Comparison of ENCODE assay signal across 8 cellular contexts in the genomic region with DNA sequence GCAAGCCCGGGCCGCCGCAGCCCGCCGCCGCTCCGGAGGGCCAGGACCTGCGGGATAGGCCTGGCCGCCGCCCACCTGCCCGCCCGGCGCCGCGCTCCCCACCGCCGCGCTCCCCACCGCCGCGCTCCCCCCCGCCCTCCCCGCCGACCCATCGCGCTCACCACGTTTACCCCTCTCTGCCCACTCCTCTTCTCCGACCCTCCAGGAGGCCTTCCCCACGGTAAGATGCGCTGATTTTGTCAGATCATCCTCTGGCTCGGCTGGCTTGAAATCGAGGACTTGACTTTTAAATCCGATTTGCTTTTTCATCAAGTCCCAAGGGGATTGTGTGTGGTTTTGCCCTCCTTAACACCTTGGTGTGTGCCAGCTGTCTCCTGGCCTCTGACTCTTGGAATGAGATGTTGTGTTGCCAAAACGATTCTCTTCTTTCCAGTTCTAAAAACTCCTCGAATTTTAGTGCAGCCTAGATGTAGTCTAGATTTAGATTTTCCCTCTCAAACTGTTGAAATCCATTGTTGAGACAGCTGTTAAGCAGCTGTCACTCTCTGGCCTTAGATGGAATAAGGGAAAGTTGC. TPM values are rescaled to one million over a fixed set of nuclear protein-coding genes. Genes with fewer than 3 reads are reported as not detected.
DNase-seq lines count a peak whose midpoint lies in the region; ATAC-seq and TF ChIP-seq lines count a peak whose summit lies in the region.

No MANE protein-coding gene starts in this region.

- no peaks in the 10 kb centered on the region for H3K27me3 Mint-ChIP-seq in activated T-helper 17 cell treated with anti-CD3 and anti-CD28 coated beads, Interleukin-2, amount 50 U/mL, for 72 hours
- no peaks in the 10 kb centered on the region for H3K27me3 Mint-ChIP-seq in stimulated activated memory B cell treated with anti-CD40 and anti-IgM and Interleukin-4, amounts not matched to agents 10 μg/mL and 1 μg/mL and 100 μg/mL, for 72 hours

- peak overlapping the region; percentile 89 for H3K4me3 Mint-ChIP-seq in activated T-helper 17 cell treated with anti-CD3 and anti-CD28 coated beads, Interleukin-2, amount 50 U/mL, for 72 hours
- peak overlapping the region; percentile 100 for H3K4me3 Mint-ChIP-seq in stimulated activated memory B cell treated with anti-CD40 and anti-IgM and Interleukin-4, amounts not matched to agents 10 μg/mL and 1 μg/mL and 100 μg/mL, for 72 hours

- TF ChIP-seq RAD21 in HCT116 (IDR thresholded peaks at IDR 0.05; ENCODE audit: low read depth): no peak

- DNase-seq in AG20443 (ENCODE audit: low spot score) (peak; percentile 10), HCT116 (ENCODE audit: low read depth, low spot score) (no peak), superior temporal gyrus (ENCODE audit: extremely low spot score) (no peak), T-helper 9 cell (no peak)

- H3K9me3 Mint-ChIP-seq in activated T-helper 17 cell treated with anti-CD3 and anti-CD28 coated beads, Interleukin-2, amount 50 U/mL, for 72 hours: no peaks in the 10 kb centered on the region
- H3K9me3 Mint-ChIP-seq in stimulated activated memory B cell treated with anti-CD40 and anti-IgM and Interleukin-4, amounts not matched to agents 10 μg/mL and 1 μg/mL and 100 μg/mL, for 72 hours: no peaks in the 10 kb centered on the region

- BruUV-seq in HCT116 (replicated peaks; lab: Mats Ljungman, UMichigan): no TSS peak

- peaks cover 25% of the 10 kb centered on the region for H3K4me1 Mint-ChIP-seq in activated T-helper 17 cell treated with anti-CD3 and anti-CD28 coated beads, Interleukin-2, amount 50 U/mL, for 72 hours
- H3K4me1 Mint-ChIP-seq in stimulated activated memory B cell treated with anti-CD40 and anti-IgM and Interleukin-4, amounts not matched to agents 10 μg/mL and 1 μg/mL and 100 μg/mL, for 72 hours: peaks cover 29% of the 10 kb centered on the region

- ATAC-seq in HCT116: no peak
- ATAC-seq in activated T-helper 17 cell treated with anti-CD3 and anti-CD28 coated beads, Interleukin-2, amount 50 U/mL, for 72 hours (replicated peaks): no peak
- peak; percentile 44 for ATAC-seq in stimulated activated memory B cell treated with anti-CD40 and anti-IgM and Interleukin-4, amounts not matched to agents 10 μg/mL and 1 μg/mL and 100 μg/mL, for 72 hours
- no peak for ATAC-seq in HG02970 (IDR thresholded peaks at IDR 0.05; ENCODE audit: low FRiP score, unreplicated experiment)

- no peaks in the 10 kb centered on the region for H3K9me2 ChIP-seq in HCT116 (ENCODE audit: insufficient read depth)

- peak overlapping the region; percentile 90 to 98 for H3K4me3 ChIP-seq in HCT116 (replicated peaks in 1 of 2; ENCODE audit: low read depth in 1 of 2, low read length in 2 of 2)
- H3K4me3 ChIP-seq in iPS-15b (ENCODE audit: low read depth, low read length): peak overlapping the region; percentile 98

- CTCF ChIA-PET in HCT116 (lab: Charles Lee): no interaction called here

- H3K79me2 ChIP-seq in HCT116 (ENCODE audit: insufficient read depth, low read length): peaks cover 78% of the 10 kb centered on the region

- H3K27me3 ChIP-seq in HCT116 (ENCODE audit: insufficient read depth, low read length) (no peaks in the 10 kb centered on the region), iPS-15b (ENCODE audit: control insufficient read depth, insufficient read depth, low read length) (no peaks in the 10 kb centered on the region)

- H3K4me1 ChIP-seq in HCT116 (ENCODE audit: control insufficient read depth in 1 of 2, insufficient read depth in 2 of 2, low read length in 2 of 2): peaks cover 2 to 15% of the 10 kb centered on the region in 2 experiments; a peak in 3 of 4 replicates
- peaks cover 4% of the 10 kb centered on the region for H3K4me1 ChIP-seq in iPS-15b (ENCODE audit: control insufficient read depth, insufficient read depth, low read length)

- peak overlapping the region; percentile 89 for H3K27ac Mint-ChIP-seq in activated T-helper 17 cell treated with anti-CD3 and anti-CD28 coated beads, Interleukin-2, amount 50 U/mL, for 72 hours
- peak overlapping the region; percentile 98 for H3K27ac Mint-ChIP-seq in stimulated activated memory B cell treated with anti-CD40 and anti-IgM and Interleukin-4, amounts not matched to agents 10 μg/mL and 1 μg/mL and 100 μg/mL, for 72 hours

- H3K9ac ChIP-seq in HCT116 (ENCODE audit: low read length) (peak overlapping the region; percentile 91), iPS-15b (ENCODE audit: low read depth, low read length) (peak overlapping the region; percentile 79)

- POLR2A ChIA-PET in HCT116 (lab: Charles Lee): no interaction called here

- no peaks in the 10 kb centered on the region for H3K9me3 ChIP-seq in HCT116 (ENCODE audit: control insufficient read depth in 1 of 2, insufficient read depth in 1 of 2, low read depth in 1 of 2, low read length in 2 of 2)
- H3K9me3 ChIP-seq in iPS-15b (ENCODE audit: control insufficient read depth, insufficient read depth, low read length): no peaks in the 10 kb centered on the region

- H2AFZ ChIP-seq in HCT116 (ENCODE audit: low read depth, low read length, poor library complexity, severe bottlenecking): no peak overlapping the region

- H3K36me3 Mint-ChIP-seq in activated T-helper 17 cell treated with anti-CD3 and anti-CD28 coated beads, Interleukin-2, amount 50 U/mL, for 72 hours (ENCODE audit: low read depth): peaks cover 96% of the 10 kb centered on the region
- peaks cover 21% of the 10 kb centered on the region for H3K36me3 Mint-ChIP-seq in stimulated activated memory B cell treated with anti-CD40 and anti-IgM and Interleukin-4, amounts not matched to agents 10 μg/mL and 1 μg/mL and 100 μg/mL, for 72 hours

- peak overlapping the region; percentile 49 for H3K27ac ChIP-seq in HCT116 (ENCODE audit: low read depth, low read length)

- no peak for TF ChIP-seq CTCF in HCT116 (IDR thresholded peaks at IDR 0.05 in 2 of 3, conservative IDR thresholded peaks at IDR 0.05 in 1 of 3; ENCODE audit: borderline replicate concordance in 1 of 3, insufficient read depth in 1 of 3, low read depth in 2 of 3, low read length in 2 of 3)

- no peak for TF ChIP-seq POLR2A in HCT116 (IDR thresholded peaks at IDR 0.05; ENCODE audit: borderline replicate concordance, extremely low read depth, insufficient read depth, insufficient read length)

- no peaks in the 10 kb centered on the region for H4K20me1 ChIP-seq in HCT116 (ENCODE audit: insufficient read depth)

- RAD21 ChIA-PET in HCT116 (lab: Charles Lee; ENCODE audit: low non-redundant PET in 1 of 2, low total read pairs in 2 of 2, uncharacterized antibody in 2 of 2, unreplicated experiment in 2 of 2): no interaction called here

- intact Hi-C loops in HCT116 (cut with micrococcal nuclease): no loop called here

- H3K4me2 ChIP-seq in HCT116 (ENCODE audit: low read length): peak overlapping the region; percentile 90

- peaks cover 26 to 39% of the 10 kb centered on the region in 2 experiments for H3K36me3 ChIP-seq in HCT116 (ENCODE audit: control insufficient read depth in 1 of 2, insufficient read depth in 2 of 2, low read length in 2 of 2)
- peaks cover 18% of the 10 kb centered on the region for H3K36me3 ChIP-seq in iPS-15b (ENCODE audit: control insufficient read depth, insufficient read depth, low read length)

TF ChIP-seq in HCT116, 20 proteins besides CTCF, POLR2A, EP300 and RAD21:
- TF ChIP-seq SP1 (IDR thresholded peaks at IDR 0.05; ENCODE audit: low read depth) (no peak), TCF7L2 (IDR thresholded peaks at IDR 0.05; ENCODE audit: borderline replicate concordance, extremely low read depth, insufficient read depth, insufficient read length) (no peak), MAX (IDR thresholded peaks at IDR 0.05) (no peak), ZBTB33 (IDR thresholded peaks at IDR 0.05; ENCODE audit: extremely low read depth, insufficient replicate concordance, low read length) (no peak), ELF1 (IDR thresholded peaks at IDR 0.05; ENCODE audit: borderline replicate concordance, low read depth) (no peak), EZH2phosphoT487 (IDR thresholded peaks at IDR 0.05; ENCODE audit: borderline replicate concordance) (no peak)
- TF ChIP-seq, protein P1, sequence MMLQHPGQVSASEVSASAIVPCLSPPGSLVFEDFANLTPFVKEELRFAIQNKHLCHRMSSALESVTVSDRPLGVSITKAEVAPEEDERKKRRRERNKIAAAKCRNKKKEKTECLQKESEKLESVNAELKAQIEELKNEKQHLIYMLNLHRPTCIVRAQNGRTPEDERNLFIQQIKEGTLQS (IDR thresholded peaks at IDR 0.05): no peak

RNA-seq across cellular contexts. Expression of gene POM121, which starts 0.7 kb away (rescaled TPM):
- total RNA-seq in HCT116 (2021; ENCODE audit: unreplicated experiment): 53.3 TPM
- polyA plus RNA-seq in HCT116 (2012): 31.3 and 34.9 TPM in 2 replicates
- 100 to 1,000 TPM in 1 of 2 donors, 10 to 100 TPM in 1; 86.1 to 132 TPM for total RNA-seq in activated T-helper 17 cell treated with anti-CD3 and anti-CD28 coated beads, Interleukin-2, amount 50 U/mL, for 72 hours

RNA-seq across cellular contexts. Expression of gene TRIM74, which starts 43.6 kb away (rescaled TPM):
- 1.0 TPM for total RNA-seq in HCT116 (2021; ENCODE audit: unreplicated experiment)
- polyA plus RNA-seq in HCT116 (2012): 1.00 and 1.3 TPM in 2 replicates
- 1 to 10 TPM in 1 of 2 donors, under 1 TPM in 1; 0.89 to 1.5 TPM for total RNA-seq in activated T-helper 17 cell treated with anti-CD3 and anti-CD28 coated beads, Interleukin-2, amount 50 U/mL, for 72 hours
